Comparison of ENCODE assay signal across 2 cellular contexts in genomic region chr5:63211413-63212132, GRCh38.
TF ChIP-seq lines count a peak whose summit lies in the region.

No MANE protein-coding gene starts in this region.

TF ChIP-seq in liver, 16 proteins besides CTCF, POLR2A, EP300 and RAD21 (continued from another document):
- TF ChIP-seq, protein P1, sequence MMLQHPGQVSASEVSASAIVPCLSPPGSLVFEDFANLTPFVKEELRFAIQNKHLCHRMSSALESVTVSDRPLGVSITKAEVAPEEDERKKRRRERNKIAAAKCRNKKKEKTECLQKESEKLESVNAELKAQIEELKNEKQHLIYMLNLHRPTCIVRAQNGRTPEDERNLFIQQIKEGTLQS (IDR thresholded peaks at IDR 0.05): peak; percentile 36

TF ChIP-seq in HepG2, 621 proteins besides CTCF, POLR2A, EP300 and RAD21 (continued from another document):
- TF ChIP-seq, protein P2, sequence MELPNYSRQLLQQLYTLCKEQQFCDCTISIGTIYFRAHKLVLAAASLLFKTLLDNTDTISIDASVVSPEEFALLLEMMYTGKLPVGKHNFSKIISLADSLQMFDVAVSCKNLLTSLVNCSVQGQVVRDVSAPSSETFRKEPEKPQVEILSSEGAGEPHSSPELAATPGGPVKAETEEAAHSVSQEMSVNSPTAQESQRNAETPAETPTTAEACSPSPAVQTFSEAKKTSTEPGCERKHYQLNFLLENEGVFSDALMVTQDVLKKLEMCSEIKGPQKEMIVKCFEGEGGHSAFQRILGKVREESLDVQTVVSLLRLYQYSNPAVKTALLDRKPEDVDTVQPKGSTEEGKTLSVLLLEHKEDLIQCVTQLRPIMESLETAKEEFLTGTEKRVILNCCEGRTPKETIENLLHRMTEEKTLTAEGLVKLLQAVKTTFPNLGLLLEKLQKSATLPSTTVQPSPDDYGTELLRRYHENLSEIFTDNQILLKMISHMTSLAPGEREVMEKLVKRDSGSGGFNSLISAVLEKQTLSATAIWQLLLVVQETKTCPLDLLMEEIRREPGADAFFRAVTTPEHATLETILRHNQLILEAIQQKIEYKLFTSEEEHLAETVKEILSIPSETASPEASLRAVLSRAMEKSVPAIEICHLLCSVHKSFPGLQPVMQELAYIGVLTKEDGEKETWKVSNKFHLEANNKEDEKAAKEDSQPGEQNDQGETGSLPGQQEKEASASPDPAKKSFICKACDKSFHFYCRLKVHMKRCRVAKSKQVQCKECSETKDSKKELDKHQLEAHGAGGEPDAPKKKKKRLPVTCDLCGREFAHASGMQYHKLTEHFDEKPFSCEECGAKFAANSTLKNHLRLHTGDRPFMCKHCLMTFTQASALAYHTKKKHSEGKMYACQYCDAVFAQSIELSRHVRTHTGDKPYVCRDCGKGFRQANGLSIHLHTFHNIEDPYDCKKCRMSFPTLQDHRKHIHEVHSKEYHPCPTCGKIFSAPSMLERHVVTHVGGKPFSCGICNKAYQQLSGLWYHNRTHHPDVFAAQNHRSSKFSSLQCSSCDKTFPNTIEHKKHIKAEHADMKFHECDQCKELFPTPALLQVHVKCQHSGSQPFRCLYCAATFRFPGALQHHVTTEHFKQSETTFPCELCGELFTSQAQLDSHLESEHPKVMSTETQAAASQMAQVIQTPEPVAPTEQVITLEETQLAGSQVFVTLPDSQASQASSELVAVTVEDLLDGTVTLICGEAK (IDR thresholded peaks at IDR 0.05): no peak
- TF ChIP-seq, protein P2 (CRISPR knock-in tag; IDR thresholded peaks at IDR 0.05): no peak
- TF ChIP-seq, protein P3, sequence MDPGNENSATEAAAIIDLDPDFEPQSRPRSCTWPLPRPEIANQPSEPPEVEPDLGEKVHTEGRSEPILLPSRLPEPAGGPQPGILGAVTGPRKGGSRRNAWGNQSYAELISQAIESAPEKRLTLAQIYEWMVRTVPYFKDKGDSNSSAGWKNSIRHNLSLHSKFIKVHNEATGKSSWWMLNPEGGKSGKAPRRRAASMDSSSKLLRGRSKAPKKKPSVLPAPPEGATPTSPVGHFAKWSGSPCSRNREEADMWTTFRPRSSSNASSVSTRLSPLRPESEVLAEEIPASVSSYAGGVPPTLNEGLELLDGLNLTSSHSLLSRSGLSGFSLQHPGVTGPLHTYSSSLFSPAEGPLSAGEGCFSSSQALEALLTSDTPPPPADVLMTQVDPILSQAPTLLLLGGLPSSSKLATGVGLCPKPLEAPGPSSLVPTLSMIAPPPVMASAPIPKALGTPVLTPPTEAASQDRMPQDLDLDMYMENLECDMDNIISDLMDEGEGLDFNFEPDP (CRISPR knock-in tag; conservative IDR thresholded peaks at IDR 0.05): no peak
- TF ChIP-seq ZBTB37 (CRISPR knock-in tag; IDR thresholded peaks at IDR 0.05): no peak
- no peak for TF ChIP-seq MXI1 (IDR thresholded peaks at IDR 0.05; ENCODE audit: borderline replicate concordance, low read depth, low read length)
- no peak for TF ChIP-seq ZNF570 (CRISPR knock-in tag; IDR thresholded peaks at IDR 0.05; ENCODE audit: borderline replicate concordance)
